In genomic region chr13:18233783-18234299, GRCh38 we compare ENCODE assay signal across 23 cellular contexts.
A peak's percentile ranks its signal among the peaks of the same experiment; 100 is the strongest.
DNase-seq lines count a peak whose midpoint lies in the region; ATAC-seq and TF ChIP-seq lines count a peak whose summit lies in the region.
"Had no signal": no experiment of that assay in that cellular context is flagged by ENCODE, and none has a peak within 500 bp of the region (broad histone marks: within the 10 kb centered on the region; RNA-seq: fewer than 3 reads in every experiment).

No MANE protein-coding gene starts in this region.

- no peak overlapping the region for H3K4me3 Mint-ChIP-seq in chondrocyte (ENCODE audit: unreplicated experiment)
- H3K4me3 Mint-ChIP-seq: CD14-positive monocyte; CD4-positive, alpha-beta memory T cell; CD4-positive, CD25-positive, alpha-beta regulatory T cell; CD8-positive, alpha-beta memory T cell had no signal

- H3K9me3 ChIP-seq in neuronal stem cell (replicated peaks in 1 of 2; ENCODE audit: control insufficient read depth in 2 of 2, insufficient read depth in 1 of 2, low read depth in 1 of 2, low read length in 2 of 2) (peaks cover 7 to 51% of the 10 kb centered on the region in 2 donors), aorta (ENCODE audit: control insufficient read depth, low read length) (no peaks in the 10 kb centered on the region)
- H3K9me3 ChIP-seq: BE2C had no signal

- no CpG with 5 or more reads among the region's 71 CpGs for WGBS in neuronal stem cell (ENCODE audit: extremely low coverage in 2 of 2, insufficient read length in 2 of 2, insufficient replicate concordance in 1 of 2), 2 donors
- WGBS in aorta, 2 donors, result 96 to 97% methylated on average over 71 of the region's 71 CpGs

- no peak overlapping the region for H2BK12ac ChIP-seq in neuronal stem cell (ENCODE audit: low read length)

- no peak overlapping the region for H2AK5ac ChIP-seq in neuronal stem cell (ENCODE audit: low read depth, low read length)

- H3K36me3 ChIP-seq in neuronal stem cell (replicated peaks in 1 of 2; ENCODE audit: control insufficient read depth in 2 of 2, insufficient read depth in 2 of 2, low read length in 2 of 2), result no peaks in the 10 kb centered on the region
- H3K36me3 ChIP-seq in aorta (ENCODE audit: control insufficient read depth in 1 of 2, insufficient read depth in 2 of 2, low read length in 1 of 2), result no peaks in the 10 kb centered on the region
- H3K36me3 ChIP-seq: BE2C, BLaER1 had no signal

- H3K4me1 ChIP-seq in neuronal stem cell (ENCODE audit: control insufficient read depth in 2 of 2, insufficient read depth in 1 of 2, low read depth in 1 of 2, low read length in 2 of 2) (no peaks in the 10 kb centered on the region), aorta (ENCODE audit: control insufficient read depth in 1 of 2, insufficient read depth in 2 of 2, low read length in 2 of 2) (no peaks in the 10 kb centered on the region)
- H3K4me1 ChIP-seq: BE2C, BLaER1 had no signal

- H3K27ac Mint-ChIP-seq in chondrocyte (ENCODE audit: unreplicated experiment), result no peak overlapping the region
- H3K27ac Mint-ChIP-seq: CD14-positive monocyte; CD4-positive, alpha-beta memory T cell; CD4-positive, CD25-positive, alpha-beta regulatory T cell; CD8-positive, alpha-beta memory T cell had no signal

- no peak overlapping the region for H2BK120ac ChIP-seq in neuronal stem cell (ENCODE audit: low read depth, low read length)

- H3K4ac ChIP-seq in neuronal stem cell (ENCODE audit: low read length), result peak overlapping the region; percentile 11

- H3K9me3 Mint-ChIP-seq in chondrocyte (ENCODE audit: low read depth), result peaks cover 3% of the 10 kb centered on the region

- peaks cover 12% of the 10 kb centered on the region for H3K79me1 ChIP-seq in neuronal stem cell (ENCODE audit: low read depth, low read length)

- no peaks in the 10 kb centered on the region for H3K4me1 Mint-ChIP-seq in chondrocyte (ENCODE audit: low read depth)
- H3K4me1 Mint-ChIP-seq: CD14-positive monocyte; CD4-positive, alpha-beta memory T cell; CD4-positive, CD25-positive, alpha-beta regulatory T cell; CD8-positive, alpha-beta memory T cell had no signal

- DNase-seq in GM13976 (ENCODE audit: low spot score), result peak; percentile 2
- no peak for DNase-seq in neuronal stem cell (ENCODE audit: low spot score)
- no peak for DNase-seq in aorta
- no peak for DNase-seq in chondrocyte (ENCODE audit: low spot score)
- DNase-seq in NCI-H1417 (lab: John Stamatoyannopoulos, UW), result no peak
- DNase-seq: 8988T; ACHN; BE2C; C1 segment of cervical spinal cord; CD4-positive, alpha-beta memory T cell; CD4-positive, CD25-positive, alpha-beta regulatory T cell; CD8-positive, alpha-beta memory T cell; COR-L47; DMS 273 treated with DMSO at 0.1 percent for 48 hours; DMS153; DMS53; DMS79; DND-41; EL; GDM1 had no signal

- H2BK5ac ChIP-seq in neuronal stem cell (ENCODE audit: low read length), result no peak overlapping the region

- no peak overlapping the region for H3K4me2 ChIP-seq in neuronal stem cell (ENCODE audit: insufficient read depth, low read length, poor library complexity, severe bottlenecking)
- H3K4me2 ChIP-seq: BLaER1 had no signal

- H3K36me3 Mint-ChIP-seq in chondrocyte (ENCODE audit: low read depth), result no peaks in the 10 kb centered on the region
- H3K36me3 Mint-ChIP-seq: CD14-positive monocyte; CD4-positive, alpha-beta memory T cell; CD4-positive, CD25-positive, alpha-beta regulatory T cell; CD8-positive, alpha-beta memory T cell had no signal

- H4K8ac ChIP-seq in neuronal stem cell (ENCODE audit: low read depth, low read length), result no peak overlapping the region

- H3K9ac ChIP-seq in neuronal stem cell (ENCODE audit: low read depth, low read length, poor library complexity), result peak overlapping the region; percentile 12
- H3K9ac ChIP-seq: BLaER1 had no signal

- intact Hi-C loops in aorta (cut with DNase I), result no loop called here

- H2BK15ac ChIP-seq in neuronal stem cell (ENCODE audit: low read length), result no peak overlapping the region

- H3K27me3 Mint-ChIP-seq in chondrocyte (ENCODE audit: low read depth), result no peaks in the 10 kb centered on the region
- H3K27me3 Mint-ChIP-seq: CD4-positive, alpha-beta memory T cell; CD4-positive, CD25-positive, alpha-beta regulatory T cell; CD8-positive, alpha-beta memory T cell had no signal

- H3K4me3 ChIP-seq in neuronal stem cell (ENCODE audit: low read length in 2 of 2) (peak overlapping the region in 1 of 2 donors; percentile 46), aorta (ENCODE audit: low read length in 2 of 2) (no peak overlapping the region)
- H3K4me3 ChIP-seq: BLaER1, GM12878 had no signal

- no peak overlapping the region for H3K18ac ChIP-seq in neuronal stem cell (ENCODE audit: low read length)

- in situ Hi-C loops in GM13976 (cut with MboI; ENCODE audit: low sequenced_read_pairs, unreplicated experiment), result no loop called here

- H4K91ac ChIP-seq in neuronal stem cell (ENCODE audit: low read depth, low read length, poor library complexity), result no peak overlapping the region

- H3K14ac ChIP-seq in neuronal stem cell (ENCODE audit: low read length), result peak overlapping the region; percentile 21

- peak overlapping the region; percentile 92 for H3K23ac ChIP-seq in neuronal stem cell (ENCODE audit: low read depth, low read length, poor library complexity)

- H3K27ac ChIP-seq in neuronal stem cell (replicated peaks; ENCODE audit: low read length) (no peak overlapping the region), aorta (ENCODE audit: low read depth in 1 of 2, low read length in 2 of 2) (no peak overlapping the region)
- H3K27ac ChIP-seq: BLaER1 had no signal

- peak; percentile 50 for ATAC-seq in aorta (ENCODE audit: low FRiP score)
- ATAC-seq: GM12878 had no signal

- TF ChIP-seq CTCF in GM13976 (IDR thresholded peaks at IDR 0.05; ENCODE audit: borderline replicate concordance, control extremely low read depth, extremely low read depth, insufficient read depth, missing control alignments) (no peak), chondrocyte (IDR thresholded peaks at IDR 0.05) (no peak)

- no peak overlapping the region for H2AFZ ChIP-seq in neuronal stem cell (ENCODE audit: low read length)

- H3K27me3 ChIP-seq in neuronal stem cell (ENCODE audit: control insufficient read depth in 3 of 3, insufficient read depth in 3 of 3, low read depth in 1 of 3, low read length in 3 of 3) (no peaks in the 10 kb centered on the region), aorta (ENCODE audit: control insufficient read depth in 1 of 2, insufficient read depth in 2 of 2, low read length in 1 of 2) (no peaks in the 10 kb centered on the region)
- H3K27me3 ChIP-seq: BE2C, BLaER1 had no signal
